In genomic region chr21:28986677-28987076, GRCh38 we compare ENCODE assay signal across 17 cellular contexts. TPM values are rescaled to one million over a fixed set of nuclear protein-coding genes. Genes with fewer than 3 reads are reported as not detected.
DNase-seq lines count a peak whose midpoint lies in the region; ATAC-seq and TF ChIP-seq lines count a peak whose summit lies in the region.
"Had no signal": no experiment of that assay in that cellular context is flagged by ENCODE, and none has a peak within 500 bp of the region (broad histone marks: within the 10 kb centered on the region; RNA-seq: fewer than 3 reads in every experiment).

No MANE protein-coding gene starts in this region.

- no peak overlapping the region for H3K4me2 ChIP-seq in mesenchymal stem cell (ENCODE audit: low read length, poor library complexity, severe bottlenecking)
- H3K4me2 ChIP-seq: BLaER1, GM23338 had no signal

- H3K9me3 ChIP-seq in right cardiac atrium (ENCODE audit: control insufficient read depth, low read length) (no peaks in the 10 kb centered on the region), adrenal gland (replicated peaks in 1 of 3) (no peaks in the 10 kb centered on the region), testis (no peaks in the 10 kb centered on the region), mesenchymal stem cell (ENCODE audit: control insufficient read depth, low read length) (no peaks in the 10 kb centered on the region)
- no peaks in the 10 kb centered on the region for H3K9me3 ChIP-seq in effector memory CD4-positive, alpha-beta T cell (ENCODE audit: control insufficient read depth, low read length)
- H3K9me3 ChIP-seq in CD4-positive, alpha-beta memory T cell (ENCODE audit: control insufficient read depth in 1 of 2, low read length in 2 of 2): no peaks in the 10 kb centered on the region
- H3K9me3 ChIP-seq: BLaER1 had no signal

- H3K27ac ChIP-seq in right cardiac atrium (ENCODE audit: low read length) (no peak overlapping the region), adrenal gland (peak overlapping the region in 2 of 5 donors; percentile 3 to 33), testis (peak overlapping the region in 1 of 2 donors; percentile 1), mesenchymal stem cell (ENCODE audit: low read length, poor library complexity, severe bottlenecking) (no peak overlapping the region)
- H3K27ac ChIP-seq in effector memory CD4-positive, alpha-beta T cell (ENCODE audit: insufficient read depth, low read length, poor library complexity, severe bottlenecking): no peak overlapping the region
- H3K27ac ChIP-seq in CD4-positive, alpha-beta memory T cell (ENCODE audit: low read depth, low read length): no peak overlapping the region
- H3K27ac ChIP-seq: BLaER1 had no signal

- H3K4me3 ChIP-seq in right cardiac atrium (ENCODE audit: low read length) (no peak overlapping the region), adrenal gland (peak overlapping the region in 1 of 4 donors; percentile 1), testis (no peak overlapping the region), mesenchymal stem cell (ENCODE audit: insufficient read depth in 1 of 2, low read depth in 1 of 2, low read length in 2 of 2) (no peak overlapping the region)
- no peak overlapping the region for H3K4me3 ChIP-seq in effector memory CD4-positive, alpha-beta T cell (ENCODE audit: insufficient read depth, low read depth, low read length, poor library complexity, severe bottlenecking)
- no peak overlapping the region for H3K4me3 ChIP-seq in CD4-positive, alpha-beta memory T cell (ENCODE audit: low read length in 2 of 2)
- H3K4me3 ChIP-seq: BLaER1, GM23338 had no signal

- TF ChIP-seq CTCF in adrenal gland (IDR thresholded peaks at IDR 0.05) (no peak), testis (IDR thresholded peaks at IDR 0.05) (no peak)

- H3K27me3 ChIP-seq in right cardiac atrium (ENCODE audit: control insufficient read depth, insufficient read depth): no peaks in the 10 kb centered on the region
- H3K27me3 ChIP-seq in adrenal gland: no peaks in the 10 kb centered on the region
- no peaks in the 10 kb centered on the region for H3K27me3 ChIP-seq in testis
- H3K27me3 ChIP-seq in effector memory CD4-positive, alpha-beta T cell (replicated peaks; ENCODE audit: control insufficient read depth, insufficient read depth, low read length, poor library complexity, severe bottlenecking): no peaks in the 10 kb centered on the region
- H3K27me3 ChIP-seq in CD4-positive, alpha-beta memory T cell (ENCODE audit: insufficient read depth, low read length): no peaks in the 10 kb centered on the region
- H3K27me3 ChIP-seq in mesenchymal stem cell (ENCODE audit: control insufficient read depth in 1 of 2, insufficient read depth in 1 of 2, low read length in 2 of 2): no peaks in the 10 kb centered on the region
- H3K27me3 ChIP-seq: BLaER1 had no signal

- H3K4me1 ChIP-seq in right cardiac atrium (ENCODE audit: control insufficient read depth, insufficient read depth, low read length) (no peaks in the 10 kb centered on the region), adrenal gland (replicated peaks in 1 of 2) (peaks cover 10 to 25% of the 10 kb centered on the region in 2 donors), testis (peaks cover 5% of the 10 kb centered on the region), mesenchymal stem cell (ENCODE audit: control insufficient read depth, insufficient read depth, low read depth, low read length) (peaks cover 7% of the 10 kb centered on the region)
- H3K4me1 ChIP-seq in effector memory CD4-positive, alpha-beta T cell (ENCODE audit: control insufficient read depth, insufficient read depth, low read length, poor library complexity, severe bottlenecking): peaks cover 7% of the 10 kb centered on the region
- H3K4me1 ChIP-seq in CD4-positive, alpha-beta memory T cell (ENCODE audit: insufficient read depth, low read length): peaks cover 18% of the 10 kb centered on the region

- H3K36me3 Mint-ChIP-seq in CD4-positive, alpha-beta memory T cell: peaks cover 31 to 33% of the 10 kb centered on the region in 2 donors

- no peak overlapping the region for H2BK120ac ChIP-seq in mesenchymal stem cell (ENCODE audit: low read depth, low read length)

- H2BK12ac ChIP-seq in mesenchymal stem cell (ENCODE audit: low read length in 2 of 2): no peak overlapping the region

- DNase-seq in right cardiac atrium (no peak), left ventricle myocardium superior (no peak), adrenal gland (peak in 5 of 7 donors; percentile 26 to 69 (median 46)), left lobe of liver (ENCODE audit: low spot score) (no peak), testis (peak; percentile 36), mesenchymal stem cell (no peak)
- DNase-seq in effector memory CD4-positive, alpha-beta T cell: no peak
- no peak for DNase-seq in CD4-positive, alpha-beta memory T cell
- DNase-seq: 8988T; Calu3; CD8-positive, alpha-beta T cell; DND-41; EL; HCEC 1CT had no signal

- TF ChIP-seq POLR2A in adrenal gland (IDR thresholded peaks at IDR 0.05) (no peak), testis (IDR thresholded peaks at IDR 0.05) (no peak)

- no peak overlapping the region for H3K23ac ChIP-seq in mesenchymal stem cell (ENCODE audit: low read length in 2 of 2)

- H4K91ac ChIP-seq in mesenchymal stem cell (ENCODE audit: low read length): no peak overlapping the region

- H3K14ac ChIP-seq in mesenchymal stem cell (ENCODE audit: low read length in 2 of 2): no peak overlapping the region

- H2AFZ ChIP-seq in mesenchymal stem cell (ENCODE audit: low read depth, low read length): no peak overlapping the region
- H2AFZ ChIP-seq: GM23338 had no signal

- no peak overlapping the region for H2BK15ac ChIP-seq in mesenchymal stem cell (ENCODE audit: low read depth, poor library complexity, severe bottlenecking)

- H3K27ac Mint-ChIP-seq in CD4-positive, alpha-beta memory T cell: no peak overlapping the region
- H3K27ac Mint-ChIP-seq: CD8-positive, alpha-beta T cell; GM23338 had no signal

- no peak overlapping the region for H2BK5ac ChIP-seq in mesenchymal stem cell (ENCODE audit: low read depth, low read length, poor library complexity, severe bottlenecking)

- H3K9ac ChIP-seq in mesenchymal stem cell (ENCODE audit: low read length): no peak overlapping the region
- H3K9ac ChIP-seq: BLaER1 had no signal

- peaks cover 17 to 46% (median 30%) of the 10 kb centered on the region in 4 donors for H3K4me1 Mint-ChIP-seq in CD4-positive, alpha-beta memory T cell
- H3K4me1 Mint-ChIP-seq: GM23338 had no signal

- peak; percentile 75 to 80 for ATAC-seq in right cardiac atrium
- no peak for ATAC-seq in left ventricle myocardium superior
- peak; percentile 76 for ATAC-seq in left lobe of liver
- ATAC-seq: CD8-positive, alpha-beta T cell; GM23338 had no signal

- H3K18ac ChIP-seq in mesenchymal stem cell (ENCODE audit: low read depth in 1 of 2, low read length in 2 of 2): no peak overlapping the region

- 58% methylated on average over 4 of the region's 4 CpGs for WGBS in right cardiac atrium
- 27 to 52% (median 32%) methylated on average over 4 of the region's 4 CpGs for WGBS in adrenal gland, 4 donors
- 35 to 52% methylated on average over 4 of the region's 4 CpGs for WGBS in testis, 2 donors
- WGBS in mesenchymal stem cell: 96% methylated on average over 4 of the region's 4 CpGs

- no peak overlapping the region for H2AK5ac ChIP-seq in mesenchymal stem cell (ENCODE audit: low read length, severe bottlenecking)

- H3K79me1 ChIP-seq in mesenchymal stem cell (replicated peaks; ENCODE audit: low read length, poor library complexity, severe bottlenecking): peaks cover 14% of the 10 kb centered on the region

- no peaks in the 10 kb centered on the region for H3K27me3 Mint-ChIP-seq in CD4-positive, alpha-beta memory T cell

- H4K8ac ChIP-seq in mesenchymal stem cell (ENCODE audit: low read length): no peak overlapping the region

- H3K4ac ChIP-seq in mesenchymal stem cell (ENCODE audit: low read depth in 1 of 2, low read length in 2 of 2): no peak overlapping the region

- intact Hi-C loops in right cardiac atrium (cut with DNase I) (no loop called here), left ventricle myocardium superior (cut with micrococcal nuclease) (no loop called here), adrenal gland (cut with DNase I) (no loop called here), testis (cut with DNase I; ENCODE audit: low total_unique reads) (no loop called here)
- intact Hi-C loops in CD4-positive, alpha-beta memory T cell (cut with micrococcal nuclease): no loop called here

- no peaks in the 10 kb centered on the region for H3K9me3 Mint-ChIP-seq in CD4-positive, alpha-beta memory T cell
- H3K9me3 Mint-ChIP-seq: CD8-positive, alpha-beta T cell; GM23338 had no signal

- POLR2A ChIA-PET in CD4-positive, alpha-beta memory T cell (lab: Charles Lee; ENCODE audit: partially characterized antibody): interaction anchor here (1.0 kb wide), 1 partner anchor 38 kb away, joined by 5 read pairs; the partner anchor contains the start of gene USP16

- H3K36me3 ChIP-seq in adrenal gland (replicated peaks in 1 of 2) (peaks cover 0 to 28% of the 10 kb centered on the region in 2 donors), testis (ENCODE audit: low read depth, missing control alignments) (no peaks in the 10 kb centered on the region), mesenchymal stem cell (ENCODE audit: control insufficient read depth in 1 of 2, insufficient read depth in 2 of 2, low read depth in 1 of 2, low read length in 2 of 2) (peaks cover 4 to 47% of the 10 kb centered on the region in 2 experiments)
- peaks cover 41% of the 10 kb centered on the region for H3K36me3 ChIP-seq in effector memory CD4-positive, alpha-beta T cell (ENCODE audit: control insufficient read depth, insufficient read depth, low read length)
- peaks cover 26% of the 10 kb centered on the region for H3K36me3 ChIP-seq in CD4-positive, alpha-beta memory T cell (ENCODE audit: insufficient read depth, low read length)

- H3K4me3 Mint-ChIP-seq in CD4-positive, alpha-beta memory T cell: no peak overlapping the region
- H3K4me3 Mint-ChIP-seq: CD14-positive monocyte; CD8-positive, alpha-beta T cell; GM23338 had no signal

- CTCF ChIA-PET in CD4-positive, alpha-beta memory T cell (lab: Charles Lee; ENCODE audit: partially characterized antibody): interaction anchor here (1.1 kb wide), 1 partner anchor 16 kb away, joined by 3 read pairs; no protein-coding TSS in a partner anchor

RNA-seq across cellular contexts. Expression of gene LTN1, which starts 6.0 kb away (rescaled TPM):
- 10 to 100 TPM; 17.1 to 20.0 (median 19.0) TPM for total RNA-seq in right cardiac atrium
- 4.8 TPM for polyA plus RNA-seq in right cardiac atrium
- total RNA-seq in left ventricle myocardium superior: 18.1 TPM
- total RNA-seq in adrenal gland: 10 to 100 TPM; 12.8 to 31.2 (median 23.6) TPM
- polyA plus RNA-seq in adrenal gland: 10 to 100 TPM in 1 of 3 donors, 1 to 10 TPM in 2; 3.6 to 18.5 (median 4.6) TPM
- total RNA-seq in left lobe of liver: 9.9 TPM
- 10 to 100 TPM; 34.1 to 47.2 TPM for total RNA-seq in testis
- 22.1 TPM for polyA plus RNA-seq in testis (ENCODE audit: insufficient read depth, low read depth, low replicate concordance)
- 10 to 100 TPM; 34.6 to 39.5 TPM for total RNA-seq in CD4-positive, alpha-beta memory T cell
- polyA plus RNA-seq in CD4-positive, alpha-beta memory T cell: 10 to 100 TPM in 1 of 2 donors, 1 to 10 TPM in 1; 9.7 to 16.8 TPM
- polyA plus RNA-seq in mesenchymal stem cell (2013, experiment 1 of 2): 9.0 TPM
- polyA plus RNA-seq in mesenchymal stem cell (2013, experiment 2 of 2): 9.5 TPM

RNA-seq across cellular contexts. Expression of gene RWDD2B, which starts 32.5 kb away (rescaled TPM):
- total RNA-seq in right cardiac atrium (10 to 100 TPM; 14.3 to 15.9 (median 15.3) TPM), left ventricle myocardium superior (15.2 TPM), adrenal gland (10 to 100 TPM; 11.7 to 28.1 (median 25.1) TPM), left lobe of liver (20.4 TPM), testis (10 to 100 TPM; 10.3 to 19.5 TPM)
- polyA plus RNA-seq in right cardiac atrium (18.3 TPM), adrenal gland (10 to 100 TPM; 16.2 to 50.6 (median 20.0) TPM), testis (ENCODE audit: insufficient read depth, low read depth, low replicate concordance) (36.4 TPM)
- 1 to 10 TPM; 5.6 to 6.2 TPM for total RNA-seq in CD4-positive, alpha-beta memory T cell
- polyA plus RNA-seq in CD4-positive, alpha-beta memory T cell: 1 to 10 TPM; 8.8 to 9.8 TPM
- 12.0 TPM for polyA plus RNA-seq in mesenchymal stem cell (2013, experiment 1 of 2)
- polyA plus RNA-seq in mesenchymal stem cell (2013, experiment 2 of 2): 12.3 TPM

RNA-seq across cellular contexts. Expression of gene USP16, which starts 37.8 kb away (rescaled TPM):
- 10 to 100 TPM; 33.2 to 41.3 (median 33.8) TPM for total RNA-seq in right cardiac atrium
- polyA plus RNA-seq in right cardiac atrium: 21.7 TPM
- total RNA-seq in left ventricle myocardium superior: 30.5 TPM
- 10 to 100 TPM; 13.2 to 41.3 (median 33.8) TPM for total RNA-seq in adrenal gland
- polyA plus RNA-seq in adrenal gland: 10 to 100 TPM; 20.9 to 69.6 (median 24.5) TPM
- 13.1 TPM for total RNA-seq in left lobe of liver
- total RNA-seq in testis: 10 to 100 TPM; 33.2 to 37.9 TPM
- polyA plus RNA-seq in testis (ENCODE audit: insufficient read depth, low read depth, low replicate concordance): 17.9 TPM
- 10 to 100 TPM; 53.5 to 57.2 TPM for total RNA-seq in CD4-positive, alpha-beta memory T cell
- polyA plus RNA-seq in CD4-positive, alpha-beta memory T cell: 10 to 100 TPM; 19.6 to 39.8 TPM
- 32.7 TPM for polyA plus RNA-seq in mesenchymal stem cell (2013, experiment 1 of 2)
- 33.3 TPM for polyA plus RNA-seq in mesenchymal stem cell (2013, experiment 2 of 2)

Comparison
In these comparisons a context has a peak if more than half of its experiments do, and no peak if none do; other contexts are left out.
1. DNase-seq: peak in adrenal gland (5 of 7) and testis (single experiment); none in right cardiac atrium (0 of 3), left ventricle myocardium superior (single experiment), left lobe of liver (single experiment), effector memory CD4-positive, alpha-beta T cell (0 of 3), CD4-positive, alpha-beta memory T cell (0 of 5) and mesenchymal stem cell (single experiment).